Comparison of ENCODE assay signal across 32 cellular contexts in genomic region chr16:13527332-13527731, GRCh38.
"Had no signal": no experiment of that assay in that cellular context is flagged by ENCODE, and none has a peak within 500 bp of the region (broad histone marks: within the 10 kb centered on the region; RNA-seq: fewer than 3 reads in every experiment).

No MANE protein-coding gene starts in this region.

- DNase-seq: activated CD4-positive, alpha-beta memory T cell treated with anti-CD3 and anti-CD28 coated beads, Interleukin-2, amount 10 ng/mL, durations not matched to agents 7 days and 5 days; activated CD4-positive, alpha-beta T cell treated with anti-CD3 and anti-CD28 coated beads for 36 hours; activated CD4-positive, alpha-beta T cell treated with anti-CD3 and anti-CD28 coated beads, Interleukin-2, amount 10 ng/mL, durations not matched to agents 24 days and 14 days; activated CD4-positive, CD25-positive, alpha-beta regulatory T cell; activated CD4-positive, CD25-positive, alpha-beta regulatory T cell treated with anti-CD3 and anti-CD28 coated beads, Interleukin-2, amount 50 U/mL, for 72 hours; activated CD8-positive, alpha-beta memory T cell treated with anti-CD3 and anti-CD28 coated beads, Interleukin-2, amount 50 U/mL, for 48 hours; activated effector memory CD4-positive, alpha-beta T cell treated with Interleukin-2 at 50 U/mL for 16 hours; activated gamma-delta T cell treated with Interleukin-2 at 50 U/mL for 16 hours; activated naive CD4-positive, alpha-beta T cell treated with Interleukin-2 at 50 U/mL for 16 hours; activated naive CD8-positive, alpha-beta T cell treated with anti-CD3 and anti-CD28 coated beads for 36 hours; activated naive CD8-positive, alpha-beta T cell treated with anti-CD3 and anti-CD28 coated beads, Interleukin-2, amount 50 U/mL, for 24 hours; activated T-cell treated with anti-CD3 and anti-CD28 coated beads for 4 hours; activated T-cell treated with anti-CD3 and anti-CD28 coated beads, Interleukin-2, amount 50 U/mL, for 24 hours; activated T-cell treated with anti-CD3 and anti-CD28 coated beads, Interleukin-2, amount 50 U/mL, for 72 hours; adrenal gland; amygdala; aorta; body of pancreas; caudate nucleus; cortex of kidney; dermis blood vessel endothelial cell; effector CD4-positive, alpha-beta T cell; effector memory CD8-positive, alpha-beta T cell; esophagus squamous epithelium; foreskin melanocyte; T-helper 2 cell had no signal

- ATAC-seq: activated CD4-positive, alpha-beta T cell treated with anti-CD3 and anti-CD28 coated beads for 36 hours; activated naive CD8-positive, alpha-beta T cell treated with anti-CD3 and anti-CD28 coated beads, Interleukin-2, amount 50 U/mL, for 24 hours; activated T-cell treated with anti-CD3 and anti-CD28 coated beads, Interleukin-2, amount 50 U/mL, for 72 hours; activated T-helper 17 cell treated with anti-CD3 and anti-CD28 coated beads, Interleukin-2, amount 50 U/mL, for 72 hours; body of pancreas; effector memory CD8-positive, alpha-beta T cell; gastroesophageal sphincter had no signal

- H3K9me3 ChIP-seq: adrenal gland, body of pancreas, esophagus squamous epithelium, gastroesophageal sphincter had no signal

- H3K27ac ChIP-seq: adrenal gland, body of pancreas, epithelial cell of prostate, esophagus squamous epithelium, gastroesophageal sphincter had no signal

- H3K4me1 ChIP-seq: adrenal gland, body of pancreas, esophagus squamous epithelium had no signal

- H3K4me3 ChIP-seq: adrenal gland, body of pancreas, esophagus squamous epithelium, gastroesophageal sphincter had no signal

- FAIRE-seq: colon, endometrium, endothelial cell of umbilical vein had no signal

- H3K36me3 ChIP-seq: adrenal gland, esophagus squamous epithelium, gastroesophageal sphincter had no signal

- H3K27me3 ChIP-seq: adrenal gland, body of pancreas, esophagus squamous epithelium, gastroesophageal sphincter had no signal
